Comparison of ENCODE assay signal across 7 cellular contexts in genomic region chr3:9951598-9951961, GRCh38. TPM values are rescaled to one million over a fixed set of nuclear protein-coding genes. Genes with fewer than 3 reads are reported as not detected.
DNase-seq lines count a peak whose midpoint lies in the region; ATAC-seq and TF ChIP-seq lines count a peak whose summit lies in the region.

No MANE protein-coding gene starts in this region.

- H3K27me3 ChIP-seq in Peyer's patch (no peaks in the 10 kb centered on the region), spleen (replicated peaks in 1 of 7) (peaks cover 0 to 14% (median 0%) of the 10 kb centered on the region in 7 donors)

- H3K27me3 Mint-ChIP-seq in Calu3 (ENCODE audit: unreplicated experiment) = no peaks in the 10 kb centered on the region

- WGBS in spleen, 5 donors = 20 to 26% (median 23%) methylated on average over 10 of the region's 10 CpGs

- no peaks in the 10 kb centered on the region for H3K36me3 ChIP-seq in Peyer's patch
- peaks cover 0 to 10% (median 0%) of the 10 kb centered on the region in 6 donors for H3K36me3 ChIP-seq in spleen

- peaks cover 25% of the 10 kb centered on the region for H3K36me3 Mint-ChIP-seq in Calu3 (ENCODE audit: insufficient read depth, unreplicated experiment)

- no peak for DNase-seq in Peyer's patch
- DNase-seq in fibroblast of mammary gland (ENCODE audit: low read depth) = no peak
- DNase-seq in spleen = no peak
- no peak for DNase-seq in COR-L47 (lab: John Stamatoyannopoulos, UW)
- DNase-seq in Calu3 = no peak

- ATAC-seq in GM21447 (IDR thresholded peaks at IDR 0.05; ENCODE audit: unreplicated experiment) = peak; percentile 24
- ATAC-seq in GM19328 (IDR thresholded peaks at IDR 0.05; ENCODE audit: unreplicated experiment) = no peak

- no peak overlapping the region for H3K27ac ChIP-seq in Peyer's patch
- peak overlapping the region in 1 of 8 donors; percentile 31 for H3K27ac ChIP-seq in spleen

- peaks cover 13% of the 10 kb centered on the region for H3K4me1 Mint-ChIP-seq in Calu3 (ENCODE audit: low read depth, unreplicated experiment)

- TF ChIP-seq POLR2A in Peyer's patch (IDR thresholded peaks at IDR 0.05) (no peak), spleen (IDR thresholded peaks at IDR 0.05) (no peak)

- H3K4me3 ChIP-seq in Peyer's patch = peak overlapping the region; percentile 47 to 63 (median 52)
- peak overlapping the region; percentile 55 for H3K4me3 ChIP-seq in fibroblast of mammary gland (ENCODE audit: control insufficient read depth, low read depth, low read length)
- peak overlapping the region; percentile 38 to 70 (median 58) for H3K4me3 ChIP-seq in spleen

- TF ChIP-seq CTCF in Peyer's patch (IDR thresholded peaks at IDR 0.05) = no peak
- TF ChIP-seq CTCF in fibroblast of mammary gland (conservative IDR thresholded peaks at IDR 0.05; ENCODE audit: control insufficient read depth, insufficient read depth, low read depth, low read length) = no peak
- TF ChIP-seq CTCF in spleen (IDR thresholded peaks at IDR 0.05 in 8 of 11, conservative IDR thresholded peaks at IDR 0.05 in 3 of 11) = no peak
- TF ChIP-seq CTCF in Calu3 (IDR thresholded peaks at IDR 0.05; ENCODE audit: unreplicated experiment) = no peak

- no peaks in the 10 kb centered on the region for H3K9me3 Mint-ChIP-seq in Calu3 (ENCODE audit: low read depth, unreplicated experiment)

- peaks cover 0 to 20% (median 5%) of the 10 kb centered on the region in 4 donors for H3K4me1 ChIP-seq in Peyer's patch
- H3K4me1 ChIP-seq in spleen = peaks cover 6 to 39% (median 19%) of the 10 kb centered on the region in 6 donors

- intact Hi-C loops in spleen (cut with DNase I; ENCODE audit: low total_unique reads) = no loop called here
- intact Hi-C loops in Calu3 (cut with micrococcal nuclease; ENCODE audit: unreplicated experiment) = no loop called here

- no peaks in the 10 kb centered on the region for H3K9me3 ChIP-seq in Peyer's patch
- H3K9me3 ChIP-seq in spleen = no peaks in the 10 kb centered on the region

- no peak overlapping the region for H3K27ac Mint-ChIP-seq in Calu3 (ENCODE audit: unreplicated experiment)

- BruUV-seq in Calu3 (replicated peaks; lab: Mats Ljungman, UMichigan) = no TSS peak

- CTCF ChIA-PET in Calu3 (lab: Charles Lee) = no interaction called here

- H3K4me3 Mint-ChIP-seq in Calu3 (ENCODE audit: low read depth, unreplicated experiment) = no peak overlapping the region

RNA-seq across cellular contexts. Expression of gene PRRT3, which starts 0.6 kb away (rescaled TPM):
- 10 to 100 TPM in 1 of 4 donors, 1 to 10 TPM in 3; 1.9 to 13.2 (median 3.6) TPM for total RNA-seq in Peyer's patch
- total RNA-seq in spleen = 1 to 10 TPM in 6 of 7 donors, under 1 TPM in 1; 0.85 to 2.4 (median 1.9) TPM
- polyA plus RNA-seq in spleen = under 1 TPM; 0.65 to 0.99 (median 0.72) TPM
- 1.2 and 1.6 TPM in 2 replicates for total RNA-seq in Calu3 (2022)

RNA-seq across cellular contexts. Expression of gene CRELD1, which starts 17.9 kb away (rescaled TPM):
- 10 to 100 TPM; 21.9 to 45.6 (median 34.4) TPM for total RNA-seq in Peyer's patch
- total RNA-seq in spleen = 10 to 100 TPM; 17.7 to 40.3 (median 31.4) TPM
- polyA plus RNA-seq in spleen = 10 to 100 TPM; 20.6 to 40.9 (median 21.9) TPM
- 23.2 and 25.4 TPM in 2 replicates for total RNA-seq in Calu3 (2022)

RNA-seq across cellular contexts. Expression of gene IL17RC, which starts 34.7 kb away (rescaled TPM):
- total RNA-seq in Peyer's patch (100 to 1,000 TPM in 3 of 4 donors, 10 to 100 TPM in 1; 22.3 to 125 (median 123) TPM), spleen (10 to 100 TPM; 10.7 to 24.1 (median 19.7) TPM), Calu3 (2022) (19.1 and 24.7 TPM in 2 replicates)
- 10 to 100 TPM in 2 of 3 donors, 1 to 10 TPM in 1; 6.6 to 24.6 (median 12.6) TPM for polyA plus RNA-seq in spleen

RNA-seq across cellular contexts. Expression of gene EMC3, which starts 35.1 kb away (rescaled TPM):
- 10 to 100 TPM; 23.9 to 42.2 (median 32.8) TPM for total RNA-seq in Peyer's patch
- total RNA-seq in spleen = 10 to 100 TPM; 32.8 to 61.4 (median 47.1) TPM
- polyA plus RNA-seq in spleen = 10 to 100 TPM; 16.3 to 35.3 (median 18.0) TPM
- total RNA-seq in Calu3 (2022) = 59.2 and 64.2 TPM in 2 replicates

RNA-seq across cellular contexts. Expression of gene IL17RE, which starts 48.9 kb away (rescaled TPM):
- 100 to 1,000 TPM in 2 of 4 donors, 10 to 100 TPM in 2; 11.6 to 160 (median 109) TPM for total RNA-seq in Peyer's patch
- 1 to 10 TPM; 1.0 to 5.1 (median 1.9) TPM for total RNA-seq in spleen
- 1 to 10 TPM in 1 of 3 donors, under 1 TPM in 2; 0.57 to 1.7 (median 0.64) TPM for polyA plus RNA-seq in spleen
- 25.5 and 30.6 TPM in 2 replicates for total RNA-seq in Calu3 (2022)
